1 cellular context compared by ENCODE assay signal in the genomic region with DNA sequence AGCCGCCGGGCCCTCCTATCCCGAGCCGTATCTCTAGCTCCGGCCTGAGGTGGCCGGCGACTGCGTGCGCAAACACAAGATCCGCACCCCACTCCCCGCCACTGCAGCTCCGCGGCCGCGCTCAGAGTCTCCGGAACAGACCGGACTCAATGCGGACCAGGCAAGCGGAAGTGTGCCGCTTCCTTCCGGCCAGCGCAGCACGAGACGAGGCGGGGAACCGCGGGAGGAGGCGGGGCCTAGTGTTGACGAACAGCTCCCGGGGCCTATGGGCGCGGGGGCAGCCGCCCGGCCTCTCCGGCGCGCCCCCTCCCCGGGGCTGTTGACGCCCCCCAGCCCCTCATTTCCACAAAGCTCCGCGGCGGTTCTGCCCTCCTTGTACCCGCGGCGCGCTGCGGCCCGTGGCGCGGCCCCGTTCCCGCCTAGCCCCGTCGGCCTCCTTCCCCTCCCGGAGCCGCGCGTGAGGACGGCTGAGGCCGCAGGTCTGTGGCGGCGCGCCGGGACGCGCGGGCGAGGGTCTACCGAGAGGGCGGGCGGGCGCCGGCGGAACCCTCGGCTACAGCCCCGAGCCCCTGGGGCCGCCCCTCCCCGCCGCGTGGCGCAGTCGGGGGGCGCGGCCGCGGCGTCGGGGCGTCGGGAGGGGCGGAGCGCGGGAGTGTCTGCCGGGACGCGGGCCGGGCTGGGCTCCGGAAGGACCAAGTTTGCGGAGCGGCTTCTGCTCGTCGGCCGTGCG.
A peak's percentile ranks its signal among the peaks of the same experiment; 100 is the strongest.
TF ChIP-seq lines count a peak whose summit lies in the region.

A gene with protein sequence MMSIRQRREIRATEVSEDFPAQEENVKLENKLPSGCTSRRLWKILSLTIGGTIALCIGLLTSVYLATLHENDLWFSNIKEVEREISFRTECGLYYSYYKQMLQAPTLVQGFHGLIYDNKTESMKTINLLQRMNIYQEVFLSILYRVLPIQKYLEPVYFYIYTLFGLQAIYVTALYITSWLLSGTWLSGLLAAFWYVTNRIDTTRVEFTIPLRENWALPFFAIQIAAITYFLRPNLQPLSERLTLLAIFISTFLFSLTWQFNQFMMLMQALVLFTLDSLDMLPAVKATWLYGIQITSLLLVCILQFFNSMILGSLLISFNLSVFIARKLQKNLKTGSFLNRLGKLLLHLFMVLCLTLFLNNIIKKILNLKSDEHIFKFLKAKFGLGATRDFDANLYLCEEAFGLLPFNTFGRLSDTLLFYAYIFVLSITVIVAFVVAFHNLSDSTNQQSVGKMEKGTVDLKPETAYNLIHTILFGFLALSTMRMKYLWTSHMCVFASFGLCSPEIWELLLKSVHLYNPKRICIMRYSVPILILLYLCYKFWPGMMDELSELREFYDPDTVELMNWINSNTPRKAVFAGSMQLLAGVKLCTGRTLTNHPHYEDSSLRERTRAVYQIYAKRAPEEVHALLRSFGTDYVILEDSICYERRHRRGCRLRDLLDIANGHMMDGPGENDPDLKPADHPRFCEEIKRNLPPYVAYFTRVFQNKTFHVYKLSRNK (plus strand): TSS at position 340 of the 730 bp plus-strand sequence. CDS start 2,484 bp downstream, outside the sequence.

TF ChIP-seq in HepG2, 621 proteins besides CTCF, POLR2A, EP300 and RAD21 (continued from another document and continues in another):
- TF ChIP-seq, protein P1, sequence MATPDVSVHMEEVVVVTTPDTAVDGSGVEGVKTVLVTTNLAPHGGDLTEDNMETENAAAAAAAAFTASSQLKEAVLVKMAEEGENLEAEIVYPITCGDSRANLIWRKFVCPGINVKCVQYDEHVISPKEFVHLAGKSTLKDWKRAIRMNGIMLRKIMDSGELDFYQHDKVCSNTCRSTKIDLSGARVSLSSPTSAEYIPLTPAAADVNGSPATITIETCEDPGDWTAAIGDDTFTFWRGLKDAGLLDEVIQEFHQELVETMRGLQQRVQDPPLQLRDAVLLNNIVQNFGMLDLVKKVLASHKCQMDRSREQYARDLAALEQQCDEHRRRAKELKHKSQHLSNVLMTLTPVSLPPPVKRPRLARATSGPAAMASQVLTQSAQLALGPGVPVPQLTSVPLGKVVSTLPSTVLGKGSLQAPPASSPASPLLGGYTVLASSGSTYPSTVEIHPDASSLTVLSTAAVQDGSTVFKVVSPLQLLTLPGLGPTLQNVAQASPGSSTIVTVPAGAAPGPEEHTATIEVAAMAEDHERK (CRISPR knock-in tag; IDR thresholded peaks at IDR 0.05; ENCODE audit: low read depth), result 0 out of 2 replicates have a peak, but pooled peaks have one; percentile 54
- TF ChIP-seq, protein P2, sequence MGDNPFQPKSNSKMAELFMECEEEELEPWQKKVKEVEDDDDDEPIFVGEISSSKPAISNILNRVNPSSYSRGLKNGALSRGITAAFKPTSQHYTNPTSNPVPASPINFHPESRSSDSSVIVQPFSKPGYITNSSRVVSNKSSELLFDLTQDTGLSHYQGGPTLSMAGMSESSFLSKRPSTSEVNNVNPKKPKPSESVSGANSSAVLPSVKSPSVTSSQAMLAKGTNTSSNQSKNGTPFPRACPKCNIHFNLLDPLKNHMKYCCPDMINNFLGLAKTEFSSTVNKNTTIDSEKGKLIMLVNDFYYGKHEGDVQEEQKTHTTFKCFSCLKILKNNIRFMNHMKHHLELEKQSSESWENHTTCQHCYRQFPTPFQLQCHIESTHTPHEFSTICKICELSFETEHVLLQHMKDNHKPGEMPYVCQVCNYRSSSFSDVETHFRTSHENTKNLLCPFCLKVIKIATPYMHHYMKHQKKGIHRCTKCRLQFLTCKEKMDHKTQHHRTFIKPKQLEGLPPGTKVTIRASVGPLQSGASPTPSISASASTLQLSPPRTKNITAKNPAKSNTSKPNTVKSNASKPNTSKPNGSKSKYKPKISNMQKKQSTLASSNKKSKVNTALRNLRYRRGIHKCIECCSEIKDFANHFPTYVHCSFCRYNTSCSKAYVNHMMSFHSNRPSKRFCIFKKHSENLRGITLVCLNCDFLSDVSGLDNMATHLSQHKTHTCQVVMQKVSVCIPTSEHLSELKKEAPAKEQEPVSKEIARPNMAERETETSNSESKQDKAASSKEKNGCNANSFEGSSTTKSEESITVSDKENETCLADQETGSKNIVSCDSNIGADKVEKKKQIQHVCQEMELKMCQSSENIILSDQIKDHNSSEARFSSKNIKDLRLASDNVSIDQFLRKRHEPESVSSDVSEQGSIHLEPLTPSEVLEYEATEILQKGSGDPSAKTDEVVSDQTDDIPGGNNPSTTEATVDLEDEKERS (CRISPR knock-in tag; IDR thresholded peaks at IDR 0.05), result peak; percentile 44; the same call in 1 of the 2 replicates
- peak; percentile 40 for TF ChIP-seq FOXA3 (CRISPR knock-in tag; IDR thresholded peaks at IDR 0.05)
- TF ChIP-seq NR2F6 (IDR thresholded peaks at IDR 0.05), result no peak
- TF ChIP-seq NR2F6 (CRISPR knock-in tag; IDR thresholded peaks at IDR 0.05), result 0 out of 2 replicates have a peak, but pooled peaks have one; percentile 35
- TF ChIP-seq, protein P3, sequence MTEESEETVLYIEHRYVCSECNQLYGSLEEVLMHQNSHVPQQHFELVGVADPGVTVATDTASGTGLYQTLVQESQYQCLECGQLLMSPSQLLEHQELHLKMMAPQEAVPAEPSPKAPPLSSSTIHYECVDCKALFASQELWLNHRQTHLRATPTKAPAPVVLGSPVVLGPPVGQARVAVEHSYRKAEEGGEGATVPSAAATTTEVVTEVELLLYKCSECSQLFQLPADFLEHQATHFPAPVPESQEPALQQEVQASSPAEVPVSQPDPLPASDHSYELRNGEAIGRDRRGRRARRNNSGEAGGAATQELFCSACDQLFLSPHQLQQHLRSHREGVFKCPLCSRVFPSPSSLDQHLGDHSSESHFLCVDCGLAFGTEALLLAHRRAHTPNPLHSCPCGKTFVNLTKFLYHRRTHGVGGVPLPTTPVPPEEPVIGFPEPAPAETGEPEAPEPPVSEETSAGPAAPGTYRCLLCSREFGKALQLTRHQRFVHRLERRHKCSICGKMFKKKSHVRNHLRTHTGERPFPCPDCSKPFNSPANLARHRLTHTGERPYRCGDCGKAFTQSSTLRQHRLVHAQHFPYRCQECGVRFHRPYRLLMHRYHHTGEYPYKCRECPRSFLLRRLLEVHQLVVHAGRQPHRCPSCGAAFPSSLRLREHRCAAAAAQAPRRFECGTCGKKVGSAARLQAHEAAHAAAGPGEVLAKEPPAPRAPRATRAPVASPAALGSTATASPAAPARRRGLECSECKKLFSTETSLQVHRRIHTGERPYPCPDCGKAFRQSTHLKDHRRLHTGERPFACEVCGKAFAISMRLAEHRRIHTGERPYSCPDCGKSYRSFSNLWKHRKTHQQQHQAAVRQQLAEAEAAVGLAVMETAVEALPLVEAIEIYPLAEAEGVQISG (CRISPR knock-in tag; IDR thresholded peaks at IDR 0.05), result peak; percentile 85
- TF ChIP-seq NCOR1 (IDR thresholded peaks at IDR 0.05; ENCODE audit: borderline replicate concordance, low read length), result no peak
- TF ChIP-seq, protein P4, sequence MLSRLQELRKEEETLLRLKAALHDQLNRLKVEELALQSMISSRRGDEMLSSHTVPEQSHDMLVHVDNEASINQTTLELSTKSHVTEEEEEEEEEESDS (CRISPR knock-in tag; IDR thresholded peaks at IDR 0.05; ENCODE audit: borderline replicate concordance), result no peak
- TF ChIP-seq MYNN (CRISPR knock-in tag; IDR thresholded peaks at IDR 0.05; ENCODE audit: low read depth), result no peak
- TF ChIP-seq ZNF788 (CRISPR knock-in tag; IDR thresholded peaks at IDR 0.05; ENCODE audit: borderline replicate concordance), result peak; percentile 75; the same call in 1 of the 2 replicates
- peak; percentile 83 for TF ChIP-seq MED8 (CRISPR knock-in tag; IDR thresholded peaks at IDR 0.05; ENCODE audit: insufficient replicate concordance)
- peak; percentile 89 for TF ChIP-seq ZFY (CRISPR knock-in tag; IDR thresholded peaks at IDR 0.05)
- TF ChIP-seq, protein P5, sequence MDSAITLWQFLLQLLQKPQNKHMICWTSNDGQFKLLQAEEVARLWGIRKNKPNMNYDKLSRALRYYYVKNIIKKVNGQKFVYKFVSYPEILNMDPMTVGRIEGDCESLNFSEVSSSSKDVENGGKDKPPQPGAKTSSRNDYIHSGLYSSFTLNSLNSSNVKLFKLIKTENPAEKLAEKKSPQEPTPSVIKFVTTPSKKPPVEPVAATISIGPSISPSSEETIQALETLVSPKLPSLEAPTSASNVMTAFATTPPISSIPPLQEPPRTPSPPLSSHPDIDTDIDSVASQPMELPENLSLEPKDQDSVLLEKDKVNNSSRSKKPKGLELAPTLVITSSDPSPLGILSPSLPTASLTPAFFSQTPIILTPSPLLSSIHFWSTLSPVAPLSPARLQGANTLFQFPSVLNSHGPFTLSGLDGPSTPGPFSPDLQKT (CRISPR knock-in tag; IDR thresholded peaks at IDR 0.05; ENCODE audit: borderline replicate concordance), result no peak; the same call in 1 of the 2 replicates
- TF ChIP-seq KDM5B (CRISPR knock-in tag; IDR thresholded peaks at IDR 0.05; ENCODE audit: borderline replicate concordance), result peak; percentile 75; the same call in 1 of the 2 replicates
- peak; percentile 58; the same call in 1 of the 2 replicates for TF ChIP-seq ZNF776 (CRISPR knock-in tag; IDR thresholded peaks at IDR 0.05)
- peak; percentile 81; the same call in 1 of the 2 replicates for TF ChIP-seq NFKB2 (CRISPR knock-in tag; IDR thresholded peaks at IDR 0.05; ENCODE audit: borderline replicate concordance)
- TF ChIP-seq, protein P6, sequence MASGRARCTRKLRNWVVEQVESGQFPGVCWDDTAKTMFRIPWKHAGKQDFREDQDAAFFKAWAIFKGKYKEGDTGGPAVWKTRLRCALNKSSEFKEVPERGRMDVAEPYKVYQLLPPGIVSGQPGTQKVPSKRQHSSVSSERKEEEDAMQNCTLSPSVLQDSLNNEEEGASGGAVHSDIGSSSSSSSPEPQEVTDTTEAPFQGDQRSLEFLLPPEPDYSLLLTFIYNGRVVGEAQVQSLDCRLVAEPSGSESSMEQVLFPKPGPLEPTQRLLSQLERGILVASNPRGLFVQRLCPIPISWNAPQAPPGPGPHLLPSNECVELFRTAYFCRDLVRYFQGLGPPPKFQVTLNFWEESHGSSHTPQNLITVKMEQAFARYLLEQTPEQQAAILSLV (CRISPR knock-in tag; IDR thresholded peaks at IDR 0.05; ENCODE audit: borderline replicate concordance), result peak; percentile 71; the same call in 1 of the 2 replicates
- TF ChIP-seq, protein P7, sequence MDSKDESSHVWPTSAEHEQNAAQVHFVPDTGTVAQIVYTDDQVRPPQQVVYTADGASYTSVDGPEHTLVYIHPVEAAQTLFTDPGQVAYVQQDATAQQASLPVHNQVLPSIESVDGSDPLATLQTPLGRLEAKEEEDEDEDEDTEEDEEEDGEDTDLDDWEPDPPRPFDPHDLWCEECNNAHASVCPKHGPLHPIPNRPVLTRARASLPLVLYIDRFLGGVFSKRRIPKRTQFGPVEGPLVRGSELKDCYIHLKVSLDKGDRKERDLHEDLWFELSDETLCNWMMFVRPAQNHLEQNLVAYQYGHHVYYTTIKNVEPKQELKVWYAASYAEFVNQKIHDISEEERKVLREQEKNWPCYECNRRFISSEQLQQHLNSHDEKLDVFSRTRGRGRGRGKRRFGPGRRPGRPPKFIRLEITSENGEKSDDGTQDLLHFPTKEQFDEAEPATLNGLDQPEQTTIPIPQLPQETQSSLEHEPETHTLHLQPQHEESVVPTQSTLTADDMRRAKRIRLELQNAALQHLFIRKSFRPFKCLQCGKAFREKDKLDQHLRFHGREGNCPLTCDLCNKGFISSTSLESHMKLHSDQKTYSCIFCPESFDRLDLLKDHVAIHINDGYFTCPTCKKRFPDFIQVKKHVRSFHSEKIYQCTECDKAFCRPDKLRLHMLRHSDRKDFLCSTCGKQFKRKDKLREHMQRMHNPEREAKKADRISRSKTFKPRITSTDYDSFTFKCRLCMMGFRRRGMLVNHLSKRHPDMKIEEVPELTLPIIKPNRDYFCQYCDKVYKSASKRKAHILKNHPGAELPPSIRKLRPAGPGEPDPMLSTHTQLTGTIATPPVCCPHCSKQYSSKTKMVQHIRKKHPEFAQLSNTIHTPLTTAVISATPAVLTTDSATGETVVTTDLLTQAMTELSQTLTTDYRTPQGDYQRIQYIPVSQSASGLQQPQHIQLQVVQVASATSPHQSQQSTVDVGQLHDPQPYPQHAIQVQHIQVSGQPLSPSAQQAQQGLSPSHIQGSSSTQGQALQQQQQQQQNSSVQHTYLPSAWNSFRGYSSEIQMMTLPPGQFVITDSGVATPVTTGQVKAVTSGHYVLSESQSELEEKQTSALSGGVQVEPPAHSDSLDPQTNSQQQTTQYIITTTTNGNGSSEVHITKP (CRISPR knock-in tag; IDR thresholded peaks at IDR 0.05; ENCODE audit: low read depth), result 0 out of 2 replicates have a peak, but pooled peaks have one; percentile 39
- peak; percentile 35; the same call in 1 of the 2 replicates for TF ChIP-seq RXRA (CRISPR knock-in tag; IDR thresholded peaks at IDR 0.05)
- TF ChIP-seq PHF5A (CRISPR knock-in tag; IDR thresholded peaks at IDR 0.05; ENCODE audit: low read depth, unreplicated experiment), result peak; percentile 78
- TF ChIP-seq, protein P8, sequence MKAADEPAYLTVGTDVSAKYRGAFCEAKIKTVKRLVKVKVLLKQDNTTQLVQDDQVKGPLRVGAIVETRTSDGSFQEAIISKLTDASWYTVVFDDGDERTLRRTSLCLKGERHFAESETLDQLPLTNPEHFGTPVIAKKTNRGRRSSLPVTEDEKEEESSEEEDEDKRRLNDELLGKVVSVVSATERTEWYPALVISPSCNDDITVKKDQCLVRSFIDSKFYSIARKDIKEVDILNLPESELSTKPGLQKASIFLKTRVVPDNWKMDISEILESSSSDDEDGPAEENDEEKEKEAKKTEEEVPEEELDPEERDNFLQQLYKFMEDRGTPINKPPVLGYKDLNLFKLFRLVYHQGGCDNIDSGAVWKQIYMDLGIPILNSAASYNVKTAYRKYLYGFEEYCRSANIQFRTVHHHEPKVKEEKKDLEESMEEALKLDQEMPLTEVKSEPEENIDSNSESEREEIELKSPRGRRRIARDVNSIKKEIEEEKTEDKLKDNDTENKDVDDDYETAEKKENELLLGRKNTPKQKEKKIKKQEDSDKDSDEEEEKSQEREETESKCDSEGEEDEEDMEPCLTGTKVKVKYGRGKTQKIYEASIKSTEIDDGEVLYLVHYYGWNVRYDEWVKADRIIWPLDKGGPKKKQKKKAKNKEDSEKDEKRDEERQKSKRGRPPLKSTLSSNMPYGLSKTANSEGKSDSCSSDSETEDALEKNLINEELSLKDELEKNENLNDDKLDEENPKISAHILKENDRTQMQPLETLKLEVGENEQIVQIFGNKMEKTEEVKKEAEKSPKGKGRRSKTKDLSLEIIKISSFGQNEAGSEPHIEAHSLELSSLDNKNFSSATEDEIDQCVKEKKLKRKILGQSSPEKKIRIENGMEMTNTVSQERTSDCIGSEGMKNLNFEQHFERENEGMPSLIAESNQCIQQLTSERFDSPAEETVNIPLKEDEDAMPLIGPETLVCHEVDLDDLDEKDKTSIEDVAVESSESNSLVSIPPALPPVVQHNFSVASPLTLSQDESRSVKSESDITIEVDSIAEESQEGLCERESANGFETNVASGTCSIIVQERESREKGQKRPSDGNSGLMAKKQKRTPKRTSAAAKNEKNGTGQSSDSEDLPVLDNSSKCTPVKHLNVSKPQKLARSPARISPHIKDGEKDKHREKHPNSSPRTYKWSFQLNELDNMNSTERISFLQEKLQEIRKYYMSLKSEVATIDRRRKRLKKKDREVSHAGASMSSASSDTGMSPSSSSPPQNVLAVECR (CRISPR knock-in tag; IDR thresholded peaks at IDR 0.05; ENCODE audit: borderline replicate concordance), result peak; percentile 69; the same call in 1 of the 2 replicates
- TF ChIP-seq ZFP90 (CRISPR knock-in tag; IDR thresholded peaks at IDR 0.05; ENCODE audit: borderline replicate concordance), result no peak; the same call in 1 of the 2 replicates
- TF ChIP-seq ZNF550 (CRISPR knock-in tag; IDR thresholded peaks at IDR 0.05; ENCODE audit: borderline replicate concordance), result no peak
- TF ChIP-seq, protein P9, sequence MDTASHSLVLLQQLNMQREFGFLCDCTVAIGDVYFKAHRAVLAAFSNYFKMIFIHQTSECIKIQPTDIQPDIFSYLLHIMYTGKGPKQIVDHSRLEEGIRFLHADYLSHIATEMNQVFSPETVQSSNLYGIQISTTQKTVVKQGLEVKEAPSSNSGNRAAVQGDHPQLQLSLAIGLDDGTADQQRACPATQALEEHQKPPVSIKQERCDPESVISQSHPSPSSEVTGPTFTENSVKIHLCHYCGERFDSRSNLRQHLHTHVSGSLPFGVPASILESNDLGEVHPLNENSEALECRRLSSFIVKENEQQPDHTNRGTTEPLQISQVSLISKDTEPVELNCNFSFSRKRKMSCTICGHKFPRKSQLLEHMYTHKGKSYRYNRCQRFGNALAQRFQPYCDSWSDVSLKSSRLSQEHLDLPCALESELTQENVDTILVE (CRISPR knock-in tag; IDR thresholded peaks at IDR 0.05), result peak; percentile 21; the same call in 1 of the 2 replicates
- TF ChIP-seq CCDC6 (CRISPR knock-in tag; IDR thresholded peaks at IDR 0.05), result peak; percentile 77; the same call in 1 of the 2 replicates
